In genomic region chr2:238095143-238095542, GRCh38 we compare ENCODE assay signal across 24 cellular contexts. TPM values are rescaled to one million over a fixed set of nuclear protein-coding genes. Genes with fewer than 3 reads are reported as not detected.
DNase-seq lines count a peak whose midpoint lies in the region; ATAC-seq, FAIRE-seq and TF ChIP-seq lines count a peak whose summit lies in the region.
"Had no signal": no experiment of that assay in that cellular context is flagged by ENCODE, and none has a peak within 500 bp of the region (broad histone marks: within the 10 kb centered on the region; RNA-seq: fewer than 3 reads in every experiment).

No MANE protein-coding gene starts in this region.

- H3K4me1 ChIP-seq in right atrium auricular region (peaks cover 0 to 9% of the 10 kb centered on the region in 2 donors), left ventricle myocardium inferior (peaks cover 9% of the 10 kb centered on the region), osteoblast (ENCODE audit: insufficient read depth, low read length) (no peaks in the 10 kb centered on the region), kidney (ENCODE audit: control insufficient read depth in 1 of 2, insufficient read depth in 1 of 2, low read depth in 1 of 2, low read length in 2 of 2) (no peaks in the 10 kb centered on the region)

- intact Hi-C loops in activated CD8-positive, alpha-beta T cell treated with anti-CD3 and anti-CD28 coated beads for 36 hours (cut with micrococcal nuclease), result no loop called here
- intact Hi-C loops in left ventricle myocardium inferior (cut with micrococcal nuclease) (no loop called here), kidney (cut with DNase I) (no loop called here)

- H2AFZ ChIP-seq in osteoblast (ENCODE audit: low read length), result no peak overlapping the region

- no peak overlapping the region for H3K27ac Mint-ChIP-seq in activated CD8-positive, alpha-beta T cell treated with anti-CD3 and anti-CD28 coated beads, Interleukin-2, amount 10 ng/mL, durations not matched to agents 7 days and 5 days
- H3K27ac Mint-ChIP-seq in activated CD8-positive, alpha-beta T cell treated with anti-CD3 and anti-CD28 coated beads for 36 hours, result no peak overlapping the region
- H3K27ac Mint-ChIP-seq: IgD-negative memory B cell had no signal

- H3K36me3 ChIP-seq in right atrium auricular region (no peaks in the 10 kb centered on the region), left ventricle myocardium inferior (no peaks in the 10 kb centered on the region), osteoblast (ENCODE audit: insufficient read depth, low read length) (no peaks in the 10 kb centered on the region), kidney (ENCODE audit: control insufficient read depth in 1 of 2, insufficient read depth in 2 of 2, low read length in 2 of 2) (peaks cover 2 to 3% of the 10 kb centered on the region in 2 donors)

- TF ChIP-seq CTCF in activated CD8-positive, alpha-beta T cell treated with anti-CD3 and anti-CD28 coated beads for 36 hours (IDR thresholded peaks at IDR 0.05), result no peak
- TF ChIP-seq CTCF in right atrium auricular region (IDR thresholded peaks at IDR 0.05), result no peak
- no peak for TF ChIP-seq CTCF in left ventricle myocardium inferior (IDR thresholded peaks at IDR 0.05; ENCODE audit: borderline replicate concordance)
- TF ChIP-seq CTCF in osteoblast (IDR thresholded peaks at IDR 0.05; ENCODE audit: extremely low read depth, low read depth, low read length), result no peak
- TF ChIP-seq CTCF in kidney (IDR thresholded peaks at IDR 0.05; ENCODE audit: borderline replicate concordance, extremely low read depth, insufficient read depth), result no peak

- H3K79me2 ChIP-seq in osteoblast (ENCODE audit: insufficient read depth, low read length), result no peaks in the 10 kb centered on the region

- H3K27ac ChIP-seq in right atrium auricular region, result no peak overlapping the region
- no peak overlapping the region for H3K27ac ChIP-seq in left ventricle myocardium inferior (replicated peaks)
- H3K27ac ChIP-seq in osteoblast (ENCODE audit: low read depth, low read length), result no peak overlapping the region
- H3K27ac ChIP-seq in kidney (ENCODE audit: low read depth in 2 of 2, low read length in 2 of 2), result no peak overlapping the region
- H3K27ac ChIP-seq: RWPE1 had no signal

- ATAC-seq in activated CD8-positive, alpha-beta T cell treated with anti-CD3 and anti-CD28 coated beads, Interleukin-2, amount 10 ng/mL, durations not matched to agents 7 days and 5 days, result no peak
- ATAC-seq in activated CD8-positive, alpha-beta T cell treated with anti-CD3 and anti-CD28 coated beads for 36 hours, result no peak
- no peak for ATAC-seq in HG03432 (IDR thresholded peaks at IDR 0.05; ENCODE audit: unreplicated experiment)

- H3K9me3 ChIP-seq in right atrium auricular region (no peaks in the 10 kb centered on the region), left ventricle myocardium inferior (replicated peaks) (no peaks in the 10 kb centered on the region), osteoblast (ENCODE audit: low read depth, low read length) (no peaks in the 10 kb centered on the region), kidney (ENCODE audit: control insufficient read depth in 1 of 2, low read length in 2 of 2) (no peaks in the 10 kb centered on the region)

- no peaks in the 10 kb centered on the region for H3K27me3 ChIP-seq in right atrium auricular region
- no peaks in the 10 kb centered on the region for H3K27me3 ChIP-seq in left ventricle myocardium inferior (ENCODE audit: low read depth)
- H3K27me3 ChIP-seq in osteoblast (ENCODE audit: insufficient read depth, low read length), result no peaks in the 10 kb centered on the region

- H3K36me3 Mint-ChIP-seq in activated CD8-positive, alpha-beta T cell treated with anti-CD3 and anti-CD28 coated beads, Interleukin-2, amount 10 ng/mL, durations not matched to agents 7 days and 5 days (ENCODE audit: low read depth), result peaks cover 5% of the 10 kb centered on the region
- H3K36me3 Mint-ChIP-seq in activated CD8-positive, alpha-beta T cell treated with anti-CD3 and anti-CD28 coated beads for 36 hours (ENCODE audit: low read depth), result peaks cover 12% of the 10 kb centered on the region
- H3K36me3 Mint-ChIP-seq: IgD-negative memory B cell had no signal

- no peaks in the 10 kb centered on the region for H3K27me3 Mint-ChIP-seq in activated CD8-positive, alpha-beta T cell treated with anti-CD3 and anti-CD28 coated beads, Interleukin-2, amount 10 ng/mL, durations not matched to agents 7 days and 5 days (ENCODE audit: low read depth)
- no peaks in the 10 kb centered on the region for H3K27me3 Mint-ChIP-seq in activated CD8-positive, alpha-beta T cell treated with anti-CD3 and anti-CD28 coated beads for 36 hours
- H3K27me3 Mint-ChIP-seq: IgD-negative memory B cell had no signal

- H3K4me3 ChIP-seq in right atrium auricular region (no peak overlapping the region), left ventricle myocardium inferior (no peak overlapping the region), osteoblast (ENCODE audit: insufficient read depth, low read length) (no peak overlapping the region), kidney (ENCODE audit: low read length in 2 of 2) (no peak overlapping the region)

- H4K20me1 ChIP-seq in osteoblast (ENCODE audit: insufficient read depth, low read length), result no peaks in the 10 kb centered on the region

- FAIRE-seq in kidney (lab: Jason Lieb, UNC), result no peak
- FAIRE-seq: D721Med, GM19239 had no signal

- no peak overlapping the region for H3K9ac ChIP-seq in kidney (ENCODE audit: low read length in 2 of 2)

- H3K4me3 Mint-ChIP-seq in activated CD8-positive, alpha-beta T cell treated with anti-CD3 and anti-CD28 coated beads, Interleukin-2, amount 10 ng/mL, durations not matched to agents 7 days and 5 days, result no peak overlapping the region
- no peak overlapping the region for H3K4me3 Mint-ChIP-seq in activated CD8-positive, alpha-beta T cell treated with anti-CD3 and anti-CD28 coated beads for 36 hours
- H3K4me3 Mint-ChIP-seq: CD14-positive monocyte, IgD-negative memory B cell had no signal

- H3K4me1 Mint-ChIP-seq in activated CD8-positive, alpha-beta T cell treated with anti-CD3 and anti-CD28 coated beads, Interleukin-2, amount 10 ng/mL, durations not matched to agents 7 days and 5 days (ENCODE audit: low read depth), result no peaks in the 10 kb centered on the region
- H3K4me1 Mint-ChIP-seq in activated CD8-positive, alpha-beta T cell treated with anti-CD3 and anti-CD28 coated beads for 36 hours (ENCODE audit: low read depth), result peaks cover 2% of the 10 kb centered on the region

- peak; percentile 1 for DNase-seq in activated CD8-positive, alpha-beta T cell treated with anti-CD3 and anti-CD28 coated beads, Interleukin-2, amount 10 ng/mL, durations not matched to agents 7 days and 5 days
- no peak for DNase-seq in activated CD8-positive, alpha-beta T cell treated with anti-CD3 and anti-CD28 coated beads for 36 hours
- peak; percentile 9 for DNase-seq in right atrium auricular region (ENCODE audit: low spot score)
- DNase-seq in left ventricle myocardium inferior, result no peak
- peak; percentile 87 for DNase-seq in osteoblast (ENCODE audit: insufficient read length, low spot score, missing footprints)
- no peak for DNase-seq in kidney
- DNase-seq: DMS53; GF-D8; NCI-H1105; NCI-H2081; NCI-H2171; NCI-H345; NCI-H524; NCI-H774; NK-92 treated with Interleukin-12 subunit alpha and Interleukin-12 subunit beta, amount 100 ng/mL, for 24 hours had no signal

- POLR2A ChIA-PET in activated CD8-positive, alpha-beta T cell treated with anti-CD3 and anti-CD28 coated beads, Interleukin-2, amount 10 ng/mL, durations not matched to agents 7 days and 5 days (lab: Charles Lee), result interaction anchor here (0.7 kb wide), 1 partner anchor 35 kb away, joined by 3 read pairs; the partner anchor contains the start of gene SCLY
- POLR2A ChIA-PET in activated CD8-positive, alpha-beta T cell treated with anti-CD3 and anti-CD28 coated beads for 36 hours (lab: Charles Lee), result interaction anchor here (1.2 kb wide), 1 partner anchor 14 kb away, joined by 3 read pairs; no protein-coding TSS in a partner anchor

- no peaks in the 10 kb centered on the region for H3K9me3 Mint-ChIP-seq in activated CD8-positive, alpha-beta T cell treated with anti-CD3 and anti-CD28 coated beads, Interleukin-2, amount 10 ng/mL, durations not matched to agents 7 days and 5 days (ENCODE audit: insufficient read depth)
- H3K9me3 Mint-ChIP-seq in activated CD8-positive, alpha-beta T cell treated with anti-CD3 and anti-CD28 coated beads for 36 hours, result no peaks in the 10 kb centered on the region
- H3K9me3 Mint-ChIP-seq: CD14-positive monocyte, IgD-negative memory B cell had no signal

- H3K4me2 ChIP-seq in osteoblast (ENCODE audit: insufficient read depth, low read length), result no peak overlapping the region

- CTCF ChIA-PET in activated CD8-positive, alpha-beta T cell treated with anti-CD3 and anti-CD28 coated beads, Interleukin-2, amount 10 ng/mL, durations not matched to agents 7 days and 5 days (lab: Charles Lee), result no interaction called here
- CTCF ChIA-PET in activated CD8-positive, alpha-beta T cell treated with anti-CD3 and anti-CD28 coated beads for 36 hours (lab: Charles Lee), result no interaction called here

RNA-seq across cellular contexts. Expression of gene ESPNL, which starts 5.0 kb away (rescaled TPM):
- under 1 TPM; 0.10 to 0.13 TPM for total RNA-seq in activated CD8-positive, alpha-beta T cell treated with anti-CD3 and anti-CD28 coated beads, Interleukin-2, amount 10 ng/mL, durations not matched to agents 7 days and 5 days
- under 1 TPM; 0.11 to 0.27 TPM for total RNA-seq in activated CD8-positive, alpha-beta T cell treated with anti-CD3 and anti-CD28 coated beads for 36 hours
- total RNA-seq in right atrium auricular region (1 to 10 TPM in 1 of 2 donors, under 1 TPM in 1; 0.26 to 2.0 TPM), left ventricle myocardium inferior (not detected), osteoblast (1.8 and 9.8 TPM in 2 replicates), kidney (2.7 TPM)
- polyA plus RNA-seq in kidney (ENCODE audit: insufficient read depth, low read depth, low replicate concordance), result 0.28 TPM
- total RNA-seq: A172, H4 had no signal
- polyA plus RNA-seq: CD14-positive monocyte had no signal

RNA-seq across cellular contexts. Expression of gene SCLY, which starts 34.3 kb away (rescaled TPM):
- 10 to 100 TPM; 34.1 to 40.4 TPM for total RNA-seq in activated CD8-positive, alpha-beta T cell treated with anti-CD3 and anti-CD28 coated beads, Interleukin-2, amount 10 ng/mL, durations not matched to agents 7 days and 5 days
- 10 to 100 TPM; 77.9 to 93.2 TPM for total RNA-seq in activated CD8-positive, alpha-beta T cell treated with anti-CD3 and anti-CD28 coated beads for 36 hours
- total RNA-seq in right atrium auricular region (10 to 100 TPM in 1 of 2 donors, 1 to 10 TPM in 1; 6.5 to 11.3 TPM), left ventricle myocardium inferior (10.9 TPM), osteoblast (11.6 and 12.4 TPM in 2 replicates), kidney (18.3 TPM)
- polyA plus RNA-seq in kidney (ENCODE audit: insufficient read depth, low read depth, low replicate concordance), result 21.9 TPM

RNA-seq across cellular contexts. Expression of gene KLHL30, which starts 43.3 kb away (rescaled TPM):
- total RNA-seq in activated CD8-positive, alpha-beta T cell treated with anti-CD3 and anti-CD28 coated beads, Interleukin-2, amount 10 ng/mL, durations not matched to agents 7 days and 5 days, result not detected
- not detected for total RNA-seq in activated CD8-positive, alpha-beta T cell treated with anti-CD3 and anti-CD28 coated beads for 36 hours
- total RNA-seq in right atrium auricular region (10 to 100 TPM; 24.9 to 29.0 TPM), left ventricle myocardium inferior (17.3 TPM), osteoblast (under 0.01 TPM in 2 replicates), kidney (5.7 TPM)
- 0.24 TPM for polyA plus RNA-seq in kidney (ENCODE audit: insufficient read depth, low read depth, low replicate concordance)
- total RNA-seq: H4 had no signal
- polyA plus RNA-seq: AG04450, IgD-negative memory B cell had no signal

Comparison
In these comparisons a context has a peak if more than half of its experiments do, and no peak if none do; other contexts are left out.
1. DNase-seq: peak in activated CD8-positive, alpha-beta T cell treated with anti-CD3 and anti-CD28 coated beads, Interleukin-2, amount 10 ng/mL, durations not matched to agents 7 days and 5 days (single experiment), right atrium auricular region (single experiment) and osteoblast (single experiment); none in activated CD8-positive, alpha-beta T cell treated with anti-CD3 and anti-CD28 coated beads for 36 hours (single experiment), left ventricle myocardium inferior (single experiment) and kidney (single experiment).